Comparison of ENCODE assay signal across 1 cellular context in genomic region chr10:103350522-103351260, GRCh38.
TF ChIP-seq lines count a peak whose summit lies in the region.

PCGF6 (minus strand) TSS chr10:103351140; CDS start chr10:103351066, 74 bp downstream.

TF ChIP-seq in IMR-90, 13 proteins besides CTCF, POLR2A, EP300 and RAD21 (continued from another document):
- TF ChIP-seq, protein P1, sequence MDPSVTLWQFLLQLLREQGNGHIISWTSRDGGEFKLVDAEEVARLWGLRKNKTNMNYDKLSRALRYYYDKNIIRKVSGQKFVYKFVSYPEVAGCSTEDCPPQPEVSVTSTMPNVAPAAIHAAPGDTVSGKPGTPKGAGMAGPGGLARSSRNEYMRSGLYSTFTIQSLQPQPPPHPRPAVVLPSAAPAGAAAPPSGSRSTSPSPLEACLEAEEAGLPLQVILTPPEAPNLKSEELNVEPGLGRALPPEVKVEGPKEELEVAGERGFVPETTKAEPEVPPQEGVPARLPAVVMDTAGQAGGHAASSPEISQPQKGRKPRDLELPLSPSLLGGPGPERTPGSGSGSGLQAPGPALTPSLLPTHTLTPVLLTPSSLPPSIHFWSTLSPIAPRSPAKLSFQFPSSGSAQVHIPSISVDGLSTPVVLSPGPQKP (IDR thresholded peaks at IDR 0.05; ENCODE audit: borderline replicate concordance, low read depth, low read length), result no peak
- TF ChIP-seq MAFK (IDR thresholded peaks at IDR 0.05; ENCODE audit: low read depth, low read length) (no peak), FOS (IDR thresholded peaks at IDR 0.05; ENCODE audit: low read depth, low read length) (no peak), SMC3 (IDR thresholded peaks at IDR 0.05; ENCODE audit: low read depth, low read length) (no peak), CEBPB (IDR thresholded peaks at IDR 0.05; ENCODE audit: low read depth, low read length) (no peak), MAZ (IDR thresholded peaks at IDR 0.05; ENCODE audit: borderline replicate concordance, low read depth, low read length) (peak; percentile 29; the same call in 1 of the 2 replicates), USF2 (IDR thresholded peaks at IDR 0.05; ENCODE audit: low read depth, low read length) (no peak), CHD1 (IDR thresholded peaks at IDR 0.05; ENCODE audit: low read depth, low read length) (no peak), BHLHE40 (IDR thresholded peaks at IDR 0.05; ENCODE audit: low read depth, low read length) (no peak)
